Comparison of ENCODE assay signal across 19 cellular contexts in the genomic region with DNA sequence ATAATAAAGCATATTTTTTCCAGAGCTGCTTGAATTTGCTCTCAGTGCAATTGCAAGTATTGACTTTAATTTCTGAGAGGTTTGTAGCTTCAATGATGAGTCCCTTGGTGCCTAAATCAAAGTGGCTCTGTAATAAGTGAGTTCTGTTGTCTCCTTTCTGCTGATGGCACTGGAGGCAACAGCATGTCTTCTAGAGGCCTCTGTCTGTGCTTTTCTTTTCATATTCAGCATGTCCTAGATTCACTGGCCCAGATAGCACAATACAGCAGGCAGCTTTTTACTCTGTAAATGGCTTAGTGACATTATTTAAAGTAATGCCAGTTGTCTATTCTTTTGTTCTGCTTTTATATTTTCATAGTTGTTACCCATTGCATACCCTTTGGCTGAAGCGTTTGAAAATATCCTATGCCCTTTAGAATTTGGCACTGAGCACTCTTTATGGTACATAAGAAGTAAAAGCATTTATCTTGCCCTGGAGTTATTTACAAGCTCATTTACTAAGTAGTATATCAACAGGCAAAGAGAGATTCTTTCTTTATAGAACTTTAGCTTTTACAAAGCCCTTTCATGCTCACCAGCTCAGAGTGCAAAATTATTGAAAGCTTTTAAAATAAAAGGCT.
"Had no signal": no experiment of that assay in that cellular context is flagged by ENCODE, and none has a peak within 500 bp of the region (broad histone marks: within the 10 kb centered on the region; RNA-seq: fewer than 3 reads in every experiment).

No MANE protein-coding gene starts in this region.

- FAIRE-seq: pancreas had no signal

- H3K27ac ChIP-seq: colonic mucosa, esophagus muscularis mucosa, heart right ventricle, left ventricle myocardium inferior, pancreas, testis had no signal

- ATAC-seq: activated CD8-positive, alpha-beta T cell treated with anti-CD3 and anti-CD28 coated beads for 36 hours; activated T-helper 17 cell treated with anti-CD3 and anti-CD28 coated beads, Interleukin-2, amount 50 U/mL, for 72 hours; heart right ventricle; naive thymus-derived CD4-positive, alpha-beta T cell; pancreas; sciatic nerve; stimulated activated memory B cell treated with anti-CD40 and anti-IgM and Interleukin-4, amounts not matched to agents 10 μg/mL and 1 μg/mL and 100 μg/mL, for 72 hours had no signal

- H3K4me1 ChIP-seq: colonic mucosa, heart right ventricle, left ventricle myocardium inferior, pancreas, testis had no signal

- H3K4me3 ChIP-seq: colonic mucosa, esophagus muscularis mucosa, heart right ventricle, left ventricle myocardium inferior, pancreas, testis had no signal

- H3K36me3 ChIP-seq: colonic mucosa, esophagus muscularis mucosa, heart right ventricle, left ventricle myocardium inferior, pancreas had no signal

- H3K9me3 ChIP-seq: colonic mucosa, esophagus muscularis mucosa, heart right ventricle, left ventricle myocardium inferior, pancreas, testis had no signal

- H3K27me3 ChIP-seq: colonic mucosa, esophagus muscularis mucosa, heart right ventricle, pancreas, testis had no signal

- DNase-seq: activated B cell treated with CpG ODN at 0.5 μM for 24 hours; activated CD4-positive, alpha-beta T cell treated with anti-CD3 and anti-CD28 coated beads for 4 hours; activated CD8-positive, alpha-beta T cell treated with anti-CD3 and anti-CD28 coated beads for 36 hours; activated naive CD4-positive, alpha-beta T cell treated with Interleukin-2 at 50 U/mL for 16 hours; activated T-cell treated with anti-CD3 and anti-CD28 coated beads, Interleukin-2, amount 50 U/mL, for 1 hour; anterior cingulate cortex; central memory CD4-positive, alpha-beta T cell; colonic mucosa; heart right ventricle; kidney glomerular epithelial cell; left ventricle myocardium inferior; naive thymus-derived CD4-positive, alpha-beta T cell; pancreas; stimulated activated CD4-positive, alpha-beta T cell treated with anti-CD3 and anti-CD28 coated beads, Interleukin-4, amount 100 ng/mL, for 4 hours; testis had no signal
